ENCODE assay signal across 21 cellular contexts in the genomic region with DNA sequence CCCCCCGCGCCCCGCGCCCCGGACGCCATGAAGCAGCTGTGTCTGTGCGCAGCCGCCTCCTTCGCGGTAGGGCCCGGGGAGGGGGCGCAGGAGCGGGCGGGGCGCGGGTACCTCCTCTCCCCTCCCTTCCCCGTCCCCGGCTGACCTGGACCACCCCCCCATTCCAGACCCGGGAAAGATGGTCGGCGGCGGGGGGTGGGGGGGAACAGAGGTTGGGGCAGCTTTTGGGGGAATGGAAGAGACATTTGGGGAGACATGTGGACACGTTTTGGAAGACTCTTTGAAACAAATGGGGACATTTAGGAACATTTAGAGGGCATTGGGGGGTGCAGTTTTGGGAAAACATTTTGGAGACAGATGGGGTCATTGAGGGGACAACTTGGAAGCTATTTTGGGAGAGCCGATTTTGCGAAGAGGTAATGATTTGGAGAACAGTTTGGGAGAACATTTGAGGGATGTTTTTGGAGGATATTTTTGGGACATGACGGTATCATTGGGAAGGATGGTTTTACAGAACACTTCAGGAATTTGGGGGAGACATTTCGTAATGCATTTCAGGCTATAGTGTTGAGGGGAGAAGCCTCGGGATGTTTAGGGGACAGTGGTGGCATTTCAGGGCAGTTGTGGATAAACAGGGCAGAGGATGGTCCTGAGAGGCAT. TPM values are rescaled to one million over a fixed set of nuclear protein-coding genes. Genes with fewer than 3 reads are reported as not detected.
DNase-seq lines count a peak whose midpoint lies in the region; ATAC-seq and TF ChIP-seq lines count a peak whose summit lies in the region.
"Had no signal": no experiment of that assay in that cellular context is flagged by ENCODE, and none has a peak within 500 bp of the region (broad histone marks: within the 10 kb centered on the region; RNA-seq: fewer than 3 reads in every experiment).

No MANE protein-coding gene starts in this region.

- no peak for TF ChIP-seq CTCF in left ventricle myocardium inferior (IDR thresholded peaks at IDR 0.05; ENCODE audit: borderline replicate concordance)
- TF ChIP-seq CTCF in mesothelial cell of epicardium (IDR thresholded peaks at IDR 0.05; ENCODE audit: unreplicated experiment) = no peak

- peaks cover 10% of the 10 kb centered on the region for H3K4me1 Mint-ChIP-seq in mesothelial cell of epicardium

- H3K9me3 ChIP-seq in left ventricle myocardium inferior (replicated peaks) (no peaks in the 10 kb centered on the region), SJCRH30 (replicated peaks) (peaks cover 6% of the 10 kb centered on the region; the same call in 1 of the 2 replicates)
- H3K9me3 ChIP-seq: right lobe of liver, upper lobe of left lung had no signal

- H3K36me3 Mint-ChIP-seq in mesothelial cell of epicardium = no peaks in the 10 kb centered on the region

- DNase-seq in left ventricle myocardium inferior (no peak), Right ventricle myocardium inferior (ENCODE audit: missing footprints) (no peak), ecto neural progenitor cell (ENCODE audit: low spot score) (peak; percentile 64), mesothelial cell of epicardium (ENCODE audit: low spot score in 2 of 2, unreplicated experiment in 2 of 2) (no peak), SJCRH30 (no peak), NK-92 (lab: John Stamatoyannopoulos, UW; ENCODE audit: unreplicated experiment) (no peak), LoVo (ENCODE audit: low spot score) (no peak)
- DNase-seq: activated CD4-positive, alpha-beta T cell treated with anti-CD3 and anti-CD28 coated beads for 1 hour; foreskin melanocyte; left ventricle myocardium superior; NCI-H774; PC-9; right lobe of liver; T1000 had no signal

- peaks cover 7% of the 10 kb centered on the region for H3K4me1 ChIP-seq in left ventricle myocardium inferior
- H3K4me1 ChIP-seq in SJCRH30 = no peaks in the 10 kb centered on the region
- H3K4me1 ChIP-seq: right lobe of liver, SJSA1 had no signal

- intact Hi-C loops in left ventricle myocardium inferior (cut with micrococcal nuclease) = no loop called here
- intact Hi-C loops in Right ventricle myocardium inferior (cut with DNase I) = no loop called here

- ATAC-seq in Right ventricle myocardium inferior = no peak
- no peak for ATAC-seq in GM21717 (IDR thresholded peaks at IDR 0.05; ENCODE audit: unreplicated experiment)
- ATAC-seq: left ventricle myocardium superior had no signal

- no peak overlapping the region for H3K27ac ChIP-seq in left ventricle myocardium inferior (replicated peaks)
- no peak overlapping the region for H3K27ac ChIP-seq in SJCRH30
- H3K27ac ChIP-seq: GM23248, PC-9, right lobe of liver, SJSA1, upper lobe of left lung had no signal

- H3K27me3 Mint-ChIP-seq in mesothelial cell of epicardium (ENCODE audit: low read depth) = peaks cover 85% of the 10 kb centered on the region

- H3K27me3 ChIP-seq in left ventricle myocardium inferior (ENCODE audit: low read depth) (peaks cover 66% of the 10 kb centered on the region), SJCRH30 (no peaks in the 10 kb centered on the region; the same call in 1 of the 2 replicates)
- H3K27me3 ChIP-seq: right lobe of liver had no signal

- no peak overlapping the region for H3K27ac Mint-ChIP-seq in mesothelial cell of epicardium
- H3K27ac Mint-ChIP-seq: stimulated activated memory B cell treated with anti-CD40 and anti-IgM and Interleukin-4, amounts not matched to agents 10 μg/mL and 1 μg/mL and 100 μg/mL, for 72 hours had no signal

- peak overlapping the region; percentile 13 for H3K4me3 Mint-ChIP-seq in mesothelial cell of epicardium

- H3K9me3 Mint-ChIP-seq in mesothelial cell of epicardium = no peaks in the 10 kb centered on the region

- H3K4me3 ChIP-seq in left ventricle myocardium inferior = peak overlapping the region; percentile 17
- no peak overlapping the region for H3K4me3 ChIP-seq in SJCRH30
- H3K4me3 ChIP-seq: GM23248, PC-9, right lobe of liver, SJSA1, upper lobe of left lung had no signal

- no peaks in the 10 kb centered on the region for H3K36me3 ChIP-seq in left ventricle myocardium inferior
- H3K36me3 ChIP-seq in SJCRH30 = no peaks in the 10 kb centered on the region
- H3K36me3 ChIP-seq: right lobe of liver, SJSA1, upper lobe of left lung had no signal

RNA-seq across cellular contexts. Expression of a gene that starts 16.1 kb away (rescaled TPM):
- total RNA-seq in left ventricle myocardium inferior (0.22 TPM), Right ventricle myocardium inferior (0.19 TPM), mesothelial cell of epicardium (0.75 to 0.98 TPM (median 0.86 TPM) in 3 replicates)
- 0.05 and 0.45 TPM in 2 replicates for total RNA-seq in SJCRH30 (2014; rRNA removed; shearing (Covaris generic))

RNA-seq across cellular contexts. Expression of a gene that starts 16.2 kb away (rescaled TPM):
- total RNA-seq in left ventricle myocardium inferior (12.9 TPM), Right ventricle myocardium inferior (10.4 TPM), mesothelial cell of epicardium (25.4 to 31.9 TPM (median 25.6 TPM) in 3 replicates)
- 11.3 and 14.0 TPM in 2 replicates for total RNA-seq in SJCRH30 (2014; rRNA removed; shearing (Covaris generic))

RNA-seq across cellular contexts. Expression of a gene that starts 30.7 kb away (rescaled TPM):
- total RNA-seq in left ventricle myocardium inferior (0.49 TPM), Right ventricle myocardium inferior (0.73 TPM), mesothelial cell of epicardium (0.22 to 0.96 TPM (median 0.68 TPM) in 3 replicates)
- not detected in 2 replicates for total RNA-seq in SJCRH30 (2014; rRNA removed; shearing (Covaris generic))
- total RNA-seq: GM23248, PC-9, SJSA1 had no signal

RNA-seq across cellular contexts. Expression of a gene that starts 45.2 kb away (rescaled TPM):
- total RNA-seq in left ventricle myocardium inferior (not detected), Right ventricle myocardium inferior (not detected), mesothelial cell of epicardium (not detected in 3 replicates)
- not detected in 2 replicates for total RNA-seq in SJCRH30 (2014; rRNA removed; shearing (Covaris generic))
- total RNA-seq: A172, GM23248, left ventricle myocardium superior, osteocyte, PC-9, SJSA1 had no signal

RNA-seq across cellular contexts. Expression of a gene that starts 48.3 kb away (rescaled TPM):
- total RNA-seq in left ventricle myocardium inferior = 10.2 TPM
- 9.2 TPM for total RNA-seq in Right ventricle myocardium inferior
- total RNA-seq in mesothelial cell of epicardium = 19.5 to 22.1 TPM (median 21.3 TPM) in 3 replicates
- 14.5 and 14.7 TPM in 2 replicates for total RNA-seq in SJCRH30 (2014; rRNA removed; shearing (Covaris generic))
